Comparison of ENCODE assay signal across 12 cellular contexts in the genomic region with DNA sequence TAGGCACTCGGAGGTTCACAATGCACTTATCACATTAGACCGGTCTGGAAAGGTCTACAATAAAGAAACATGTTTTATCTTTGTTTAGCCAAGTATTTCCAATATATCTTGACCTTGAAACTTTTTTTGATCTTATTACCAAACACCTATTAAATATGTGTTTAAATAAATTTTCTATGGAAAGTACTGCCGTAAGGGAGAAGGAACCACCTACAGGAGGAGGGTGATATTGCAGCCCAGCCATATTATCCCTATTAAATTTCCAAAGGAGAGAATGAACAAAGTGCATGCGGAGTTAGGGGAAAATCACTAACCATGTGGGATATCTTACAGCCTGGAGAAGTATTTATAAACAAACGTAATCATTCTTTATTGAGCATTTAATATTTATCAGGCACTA. TPM values are rescaled to one million over a fixed set of nuclear protein-coding genes. Genes with fewer than 3 reads are reported as not detected.
DNase-seq lines count a peak whose midpoint lies in the region; ATAC-seq, FAIRE-seq and TF ChIP-seq lines count a peak whose summit lies in the region.
"Had no signal": no experiment of that assay in that cellular context is flagged by ENCODE, and none has a peak within 500 bp of the region (broad histone marks: within the 10 kb centered on the region; RNA-seq: fewer than 3 reads in every experiment).

No MANE protein-coding gene starts in this region.

- WGBS in GM12878 (ENCODE audit: insufficient coverage, insufficient replicate concordance, low lambda C conversion rate, missing lambda C conversion rate), result 39% methylated on average over 5 of the region's 5 CpGs

- TF ChIP-seq CTCF in C4-2B (conservative IDR thresholded peaks at IDR 0.05), result peak; percentile 87
- TF ChIP-seq CTCF in HFF-Myc (IDR thresholded peaks at IDR 0.05; ENCODE audit: low read depth, low read length, missing control alignments), result peak; percentile 46
- TF ChIP-seq CTCF in GM12878 (IDR thresholded peaks at IDR 0.05 in 2 of 3, conservative IDR thresholded peaks at IDR 0.05 in 1 of 3; ENCODE audit: control insufficient read depth in 2 of 3, extremely low read depth in 1 of 3, insufficient read depth in 1 of 3, low read depth in 3 of 3, low read length in 3 of 3), result peak; percentile 21 to 40 (median 37); a peak in 3 of 6 replicates
- TF ChIP-seq CTCF in lower lobe of right lung (IDR thresholded peaks at IDR 0.05), result peak; percentile 44

- no peak for TF ChIP-seq RAD21 in GM12878 (IDR thresholded peaks at IDR 0.05; ENCODE audit: insufficient read depth, low read depth, low read length)

- H2AFZ ChIP-seq in GM12878 (ENCODE audit: control insufficient read depth, low read depth, low read length), result no peak overlapping the region

- H3K79me2 ChIP-seq in GM12878 (ENCODE audit: control insufficient read depth, insufficient read depth, low read length), result no peaks in the 10 kb centered on the region

- no peaks in the 10 kb centered on the region for H3K36me3 ChIP-seq in GM12878 (ENCODE audit: control insufficient read depth in 2 of 2, insufficient read depth in 2 of 2, low read length in 1 of 2)
- no peaks in the 10 kb centered on the region for H3K36me3 ChIP-seq in lower lobe of right lung

- POLR2A ChIA-PET in GM12878 (lab: Charles Lee), result no interaction called here

- H3K27ac ChIP-seq in C4-2B (no peak overlapping the region), GM12878 (ENCODE audit: control insufficient read depth, insufficient read depth) (no peak overlapping the region), lower lobe of right lung (no peak overlapping the region)

- RAD21 ChIA-PET in GM12878 (lab: Charles Lee; ENCODE audit: unreplicated experiment), result no interaction called here

- H3K4me1 ChIP-seq in GM12878 (ENCODE audit: control insufficient read depth, insufficient read depth, low read length) (no peaks in the 10 kb centered on the region), lower lobe of right lung (peaks cover 7% of the 10 kb centered on the region)

- no peak for TF ChIP-seq POLR2A in GM12878 (IDR thresholded peaks at IDR 0.05; ENCODE audit: low read depth, low read length)

- CTCF ChIA-PET in GM12878 (lab: Yijun Ruan, JAX), result no interaction called here

- H3K27me3 ChIP-seq in GM12878 (replicated peaks in 1 of 2; ENCODE audit: control insufficient read depth in 2 of 2, insufficient read depth in 2 of 2, low read length in 1 of 2) (peaks cover 0 to 7% of the 10 kb centered on the region in 2 experiments; a peak in 3 of 4 replicates), lower lobe of right lung (ENCODE audit: low read depth) (peaks cover 19% of the 10 kb centered on the region)

- no peak for FAIRE-seq in GM12878 (lab: Jason Lieb, UNC)

- no peaks in the 10 kb centered on the region for H3K9me3 ChIP-seq in GM12878 (replicated peaks; ENCODE audit: control insufficient read depth, insufficient read depth, low read length)
- no peaks in the 10 kb centered on the region for H3K9me3 ChIP-seq in lower lobe of right lung

- H4K20me1 ChIP-seq in GM12878 (ENCODE audit: control insufficient read depth, insufficient read depth), result no peaks in the 10 kb centered on the region

- intact Hi-C loops in GM12878 (cut with micrococcal nuclease; ENCODE audit: unreplicated experiment), result loop anchor here (10.0 kb wide), 1 partner anchor 760 kb away; no protein-coding TSS in a partner anchor
- intact Hi-C loops in lower lobe of right lung (cut with DNase I), result no loop called here

- in situ Hi-C loops in GM12878 (cut with MboI), result no loop called here

- SMC1A ChIA-PET in GM12878 (lab: Charles Lee; ENCODE audit: uncharacterized antibody, unreplicated experiment), result no interaction called here

- ATAC-seq in GM12878, result no peak
- ATAC-seq in lower lobe of right lung, result no peak
- ATAC-seq in HG02623 (IDR thresholded peaks at IDR 0.05; ENCODE audit: unreplicated experiment), result no peak

- no peak for TF ChIP-seq EP300 in GM12878 (IDR thresholded peaks at IDR 0.05; ENCODE audit: borderline replicate concordance in 1 of 2, control insufficient read depth in 1 of 2, low read depth in 2 of 2, low read length in 2 of 2)

- H3K4me2 ChIP-seq in GM12878 (ENCODE audit: control insufficient read depth, insufficient read depth), result no peak overlapping the region

- H3K4me3 ChIP-seq in HFF-Myc (replicated peaks; ENCODE audit: low read depth, low read length) (no peak overlapping the region), GM12878 (no peak overlapping the region), lower lobe of right lung (no peak overlapping the region)

- no TSS peak for BruUV-seq in GM12878 (replicated peaks; lab: Mats Ljungman, UMichigan)

- no peak for DNase-seq in HFF-Myc (ENCODE audit: extremely low read depth, low read depth)
- DNase-seq in GM12878 (ENCODE audit: low read depth, low spot score), result no peak
- DNase-seq in lower lobe of right lung, result no peak
- no peak for DNase-seq in anterior cingulate cortex (lab: John Stamatoyannopoulos, UW)
- no peak for DNase-seq in activated naive CD4-positive, alpha-beta T cell (lab: John Stamatoyannopoulos, UW)
- DNase-seq in stimulated activated CD4-positive, alpha-beta T cell treated with anti-CD3 and anti-CD28 coated beads, Interleukin-4, amount 100 ng/mL, for 4 hours, result no peak
- DNase-seq: cerebellar nuclear complex, NCI-H1048, posterior cingulate gyrus, SHP77 treated with DMSO at 0.1 percent for 48 hours had no signal

- no peak overlapping the region for H3K9ac ChIP-seq in GM12878 (ENCODE audit: control insufficient read depth, insufficient read depth, low read length)

TF ChIP-seq in GM12878, 131 proteins besides CTCF, POLR2A, EP300 and RAD21:
- no peak for TF ChIP-seq SIX5 (IDR thresholded peaks at IDR 0.05; ENCODE audit: low read depth, low read length, severe bottlenecking)

RNA-seq across cellular contexts. Expression of a gene that starts 14.5 kb away (rescaled TPM):
- total RNA-seq in GM12878 (2013; cell fraction: nucleolus; rRNA removed), result not detected in 2 replicates
- not detected in 2 replicates for total RNA-seq in GM12878 (2014; rRNA removed)
- not detected in 2 replicates for total RNA-seq in GM12878 (2014; rRNA removed; fragmentation: Illumina TruSeq; extraction: Trizol)
- not detected in 2 replicates for total RNA-seq in GM12878 (2021)
- not detected for polyA plus RNA-seq in GM12878 (2011; ENCODE audit: low read depth)
- polyA plus RNA-seq in GM12878 (2011; rRNA removed), result 0.03 and 0.04 TPM in 2 replicates
- 0.03 TPM in 1 of 2 replicates, not detected in the other for polyA plus RNA-seq in GM12878 (2011; cell fraction: cytosol; rRNA removed)
- polyA plus RNA-seq in GM12878 (2011; cell fraction: nucleus; rRNA removed), result 0.04 TPM in 1 of 2 replicates, not detected in the other
- not detected in 2 replicates for polyA plus RNA-seq in GM12878 (2012)
- polyA plus RNA-seq in GM12878 (2014; fragmentation: Illumina TruSeq; extraction: Trizol), result not detected in 2 replicates
- not detected for polyA plus RNA-seq in GM12878 (2014; fragmentation: Nextera tagmentation; extraction: Ambion mirVana)
- 0.14 TPM in 1 of 2 replicates, not detected in the other for polyA plus RNA-seq in GM12878 (2014; rRNA removed)
- polyA plus RNA-seq in GM12878 (2016; fragmentation: Nextera tagmentation; extraction: Ambion mirVana), result not detected
- not detected in 2 replicates for polyA minus RNA-seq in GM12878 (2011; rRNA and poly(A)+ RNA removed)
- polyA minus RNA-seq in GM12878 (2011; cell fraction: cytosol; rRNA and poly(A)+ RNA removed), result not detected in 2 replicates
- polyA minus RNA-seq in GM12878 (2011; cell fraction: nucleus; rRNA and poly(A)+ RNA removed), result 0.19 TPM in 1 of 2 replicates, not detected in the other
- not detected for total RNA-seq in lower lobe of right lung

RNA-seq across cellular contexts. Expression of a gene that starts 20.7 kb away (rescaled TPM):
- not detected in 2 replicates for total RNA-seq in GM12878 (2013; cell fraction: nucleolus; rRNA removed)
- total RNA-seq in GM12878 (2014; rRNA removed) (not detected in 2 replicates), GM12878 (2014; rRNA removed; fragmentation: Illumina TruSeq; extraction: Trizol) (not detected in 2 replicates), GM12878 (2021) (0.03 TPM in 1 of 2 replicates, not detected in the other), lower lobe of right lung (0.41 TPM)
- not detected for polyA plus RNA-seq in GM12878 (2011; ENCODE audit: low read depth)
- polyA plus RNA-seq in GM12878 (2011; rRNA removed) (not detected in 2 replicates), GM12878 (2014; fragmentation: Illumina TruSeq; extraction: Trizol) (not detected in 2 replicates), GM12878 (2014; fragmentation: Nextera tagmentation; extraction: Ambion mirVana) (not detected), GM12878 (2014; rRNA removed) (0.04 TPM in 1 of 2 replicates, not detected in the other), GM12878 (2016; fragmentation: Nextera tagmentation; extraction: Ambion mirVana) (not detected)
- polyA plus RNA-seq in GM12878 (2011; cell fraction: cytosol; rRNA removed), result 0.01 TPM in 1 of 2 replicates, not detected in the other
- not detected in 2 replicates for polyA plus RNA-seq in GM12878 (2011; cell fraction: nucleus; rRNA removed)
- polyA plus RNA-seq in GM12878 (2012), result not detected in 2 replicates
- 0.10 TPM in 1 of 2 replicates, not detected in the other for polyA minus RNA-seq in GM12878 (2011; rRNA and poly(A)+ RNA removed)
- polyA minus RNA-seq in GM12878 (2011; cell fraction: cytosol; rRNA and poly(A)+ RNA removed), result not detected in 2 replicates
- not detected in 2 replicates for polyA minus RNA-seq in GM12878 (2011; cell fraction: nucleus; rRNA and poly(A)+ RNA removed)

Comparison
In these comparisons a context has a peak if more than half of its experiments do, and no peak if none do; other contexts are left out.
1. CTCF ChIP-seq: peak in every context shown above with its lines; median percentile 87 in C4-2B; 46 in HFF-Myc; 44 in lower lobe of right lung; 37 in GM12878.